8 cellular contexts compared by ENCODE assay signal in the genomic region with DNA sequence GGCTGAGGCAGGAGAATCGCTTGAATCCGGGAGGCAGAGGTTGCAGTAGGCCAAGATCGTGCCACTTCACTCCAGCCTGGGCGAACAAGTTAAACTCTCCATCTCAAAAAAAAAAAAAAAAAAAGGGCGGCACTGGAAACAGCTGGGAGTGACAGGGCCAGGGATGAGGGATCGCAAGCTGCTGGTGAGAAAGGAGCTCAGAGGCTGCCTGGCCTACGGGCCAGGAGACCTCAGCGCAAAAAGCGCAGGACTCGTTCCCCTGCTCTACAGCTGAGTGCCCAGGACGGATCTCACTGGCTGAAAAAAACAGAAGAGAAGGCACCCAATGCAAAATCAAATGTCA. TPM values are rescaled to one million over a fixed set of nuclear protein-coding genes. Genes with fewer than 3 reads are reported as not detected.
DNase-seq lines count a peak whose midpoint lies in the region; ATAC-seq and TF ChIP-seq lines count a peak whose summit lies in the region.

No MANE protein-coding gene starts in this region.

- DNase-seq in NCI-H526 (lab: John Stamatoyannopoulos, UW) (peak; percentile 10 to 42), NCI-H526 treated with DMSO at 0.1 percent for 48 hours (lab: John Stamatoyannopoulos, UW) (no peak), WTC11 (ENCODE audit: low spot score) (no peak), NK-92 (lab: John Stamatoyannopoulos, UW; ENCODE audit: unreplicated experiment) (no peak)

- CTCF ChIA-PET in WTC11 (lab: Charles Lee) = interaction anchor here (0.7 to 1.6 kb wide), 8 partner anchors 30 to 1928 kb away, joined by 3 to 8 read pairs (median 6); no protein-coding TSS in a partner anchor

- WGBS in gastroesophageal sphincter (ENCODE audit: low coverage in 1 of 2), 2 donors = 3% methylated on average over 6 to 11 of the region's 11 CpGs

- H3K4me3 ChIP-seq in gastroesophageal sphincter (peak overlapping the region; percentile 90 to 93), neutrophil (ENCODE audit: low read depth in 1 of 2, low read length in 1 of 2) (peak overlapping the region; percentile 94 to 96)

- H3K27me3 ChIP-seq in gastroesophageal sphincter = no peaks in the 10 kb centered on the region
- no peaks in the 10 kb centered on the region for H3K27me3 ChIP-seq in neutrophil

- H3K36me3 ChIP-seq in gastroesophageal sphincter (peaks cover 0 to 2% of the 10 kb centered on the region in 2 donors), neutrophil (peaks cover 16% of the 10 kb centered on the region)

- no peak for TF ChIP-seq EP300 in gastroesophageal sphincter (IDR thresholded peaks at IDR 0.05)

- H3K9me3 ChIP-seq in gastroesophageal sphincter (no peaks in the 10 kb centered on the region), neutrophil (no peaks in the 10 kb centered on the region)

- ATAC-seq in HG03432 (IDR thresholded peaks at IDR 0.05; ENCODE audit: unreplicated experiment) (peak; percentile 8), WTC11 (peak; percentile 14), gastroesophageal sphincter (peak; percentile 19), HG03469 (IDR thresholded peaks at IDR 0.05; ENCODE audit: unreplicated experiment) (no peak)

- H3K4me1 Mint-ChIP-seq in WTC11 = peaks cover 48% of the 10 kb centered on the region

- H3K4me1 ChIP-seq in gastroesophageal sphincter = peaks cover 0 to 67% (median 13%) of the 10 kb centered on the region in 3 donors
- H3K4me1 ChIP-seq in neutrophil (ENCODE audit: control insufficient read depth in 1 of 2, insufficient read depth in 1 of 2, low read depth in 1 of 2, low read length in 1 of 2) = peaks cover 85 to 90% of the 10 kb centered on the region in 2 experiments

- H3K27ac Mint-ChIP-seq in WTC11 = peak overlapping the region; percentile 84

- H3K27me3 Mint-ChIP-seq in WTC11 (ENCODE audit: low read depth) = no peaks in the 10 kb centered on the region

- H3K4me3 Mint-ChIP-seq in WTC11 = peak overlapping the region; percentile 92

- TF ChIP-seq CTCF in WTC11 (IDR thresholded peaks at IDR 0.05) (no peak), gastroesophageal sphincter (IDR thresholded peaks at IDR 0.05) (no peak), neutrophil (IDR thresholded peaks at IDR 0.05) (no peak)

- H3K36me3 Mint-ChIP-seq in WTC11 = peaks cover 2% of the 10 kb centered on the region

- peak overlapping the region; percentile 60 to 94 (median 92) for H3K27ac ChIP-seq in gastroesophageal sphincter
- peak overlapping the region; percentile 93 for H3K27ac ChIP-seq in neutrophil

- TF ChIP-seq POLR2A in gastroesophageal sphincter (IDR thresholded peaks at IDR 0.05) = no peak

- POLR2A ChIA-PET in WTC11 (lab: Charles Lee) = interaction anchor here (0.7 to 1.1 kb wide), 4 partner anchors 30 to 155 kb away, joined by 3 to 5 read pairs (median 4); no protein-coding TSS in a partner anchor

- no peaks in the 10 kb centered on the region for H3K9me3 Mint-ChIP-seq in WTC11

TF ChIP-seq in WTC11, 78 proteins besides CTCF, POLR2A, EP300 and RAD21:
- no peak for TF ChIP-seq JUN (CRISPR knock-in tag; IDR thresholded peaks at IDR 0.05)
- TF ChIP-seq, protein P1, sequence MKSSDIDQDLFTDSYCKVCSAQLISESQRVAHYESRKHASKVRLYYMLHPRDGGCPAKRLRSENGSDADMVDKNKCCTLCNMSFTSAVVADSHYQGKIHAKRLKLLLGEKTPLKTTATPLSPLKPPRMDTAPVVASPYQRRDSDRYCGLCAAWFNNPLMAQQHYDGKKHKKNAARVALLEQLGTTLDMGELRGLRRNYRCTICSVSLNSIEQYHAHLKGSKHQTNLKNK (CRISPR knock-in tag; IDR thresholded peaks at IDR 0.05) = no peak
- TF ChIP-seq, protein P2, sequence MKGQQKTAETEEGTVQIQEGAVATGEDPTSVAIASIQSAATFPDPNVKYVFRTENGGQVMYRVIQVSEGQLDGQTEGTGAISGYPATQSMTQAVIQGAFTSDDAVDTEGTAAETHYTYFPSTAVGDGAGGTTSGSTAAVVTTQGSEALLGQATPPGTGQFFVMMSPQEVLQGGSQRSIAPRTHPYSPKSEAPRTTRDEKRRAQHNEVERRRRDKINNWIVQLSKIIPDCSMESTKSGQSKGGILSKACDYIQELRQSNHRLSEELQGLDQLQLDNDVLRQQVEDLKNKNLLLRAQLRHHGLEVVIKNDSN (CRISPR knock-in tag; IDR thresholded peaks at IDR 0.05) = no peak
- TF ChIP-seq PRRX2 (CRISPR knock-in tag; IDR thresholded peaks at IDR 0.05) = no peak
- TF ChIP-seq GABPB1 (CRISPR knock-in tag; IDR thresholded peaks at IDR 0.05) = no peak
- no peak for TF ChIP-seq EMX1 (CRISPR knock-in tag; IDR thresholded peaks at IDR 0.05)
- no peak for TF ChIP-seq ATF1 (CRISPR knock-in tag; IDR thresholded peaks at IDR 0.05)
- TF ChIP-seq, protein P3, sequence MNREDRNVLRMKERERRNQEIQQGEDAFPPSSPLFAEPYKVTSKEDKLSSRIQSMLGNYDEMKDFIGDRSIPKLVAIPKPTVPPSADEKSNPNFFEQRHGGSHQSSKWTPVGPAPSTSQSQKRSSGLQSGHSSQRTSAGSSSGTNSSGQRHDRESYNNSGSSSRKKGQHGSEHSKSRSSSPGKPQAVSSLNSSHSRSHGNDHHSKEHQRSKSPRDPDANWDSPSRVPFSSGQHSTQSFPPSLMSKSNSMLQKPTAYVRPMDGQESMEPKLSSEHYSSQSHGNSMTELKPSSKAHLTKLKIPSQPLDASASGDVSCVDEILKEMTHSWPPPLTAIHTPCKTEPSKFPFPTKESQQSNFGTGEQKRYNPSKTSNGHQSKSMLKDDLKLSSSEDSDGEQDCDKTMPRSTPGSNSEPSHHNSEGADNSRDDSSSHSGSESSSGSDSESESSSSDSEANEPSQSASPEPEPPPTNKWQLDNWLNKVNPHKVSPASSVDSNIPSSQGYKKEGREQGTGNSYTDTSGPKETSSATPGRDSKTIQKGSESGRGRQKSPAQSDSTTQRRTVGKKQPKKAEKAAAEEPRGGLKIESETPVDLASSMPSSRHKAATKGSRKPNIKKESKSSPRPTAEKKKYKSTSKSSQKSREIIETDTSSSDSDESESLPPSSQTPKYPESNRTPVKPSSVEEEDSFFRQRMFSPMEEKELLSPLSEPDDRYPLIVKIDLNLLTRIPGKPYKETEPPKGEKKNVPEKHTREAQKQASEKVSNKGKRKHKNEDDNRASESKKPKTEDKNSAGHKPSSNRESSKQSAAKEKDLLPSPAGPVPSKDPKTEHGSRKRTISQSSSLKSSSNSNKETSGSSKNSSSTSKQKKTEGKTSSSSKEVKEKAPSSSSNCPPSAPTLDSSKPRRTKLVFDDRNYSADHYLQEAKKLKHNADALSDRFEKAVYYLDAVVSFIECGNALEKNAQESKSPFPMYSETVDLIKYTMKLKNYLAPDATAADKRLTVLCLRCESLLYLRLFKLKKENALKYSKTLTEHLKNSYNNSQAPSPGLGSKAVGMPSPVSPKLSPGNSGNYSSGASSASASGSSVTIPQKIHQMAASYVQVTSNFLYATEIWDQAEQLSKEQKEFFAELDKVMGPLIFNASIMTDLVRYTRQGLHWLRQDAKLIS (CRISPR knock-in tag; IDR thresholded peaks at IDR 0.05; ENCODE audit: borderline replicate concordance) = no peak
- TF ChIP-seq ETV6 (CRISPR knock-in tag; IDR thresholded peaks at IDR 0.05) = no peak
- no peak for TF ChIP-seq SMAD3 (CRISPR knock-in tag; IDR thresholded peaks at IDR 0.05; ENCODE audit: borderline replicate concordance)
- TF ChIP-seq IRF2 (CRISPR knock-in tag; IDR thresholded peaks at IDR 0.05; ENCODE audit: borderline replicate concordance, low read depth) = no peak
- TF ChIP-seq NR1H2 (CRISPR knock-in tag; IDR thresholded peaks at IDR 0.05) = no peak
- TF ChIP-seq TP53 (CRISPR knock-in tag; IDR thresholded peaks at IDR 0.05) = no peak
- no peak for TF ChIP-seq ZNF263 (CRISPR knock-in tag; IDR thresholded peaks at IDR 0.05; ENCODE audit: low read depth)
- no peak for TF ChIP-seq GRHL2 (CRISPR knock-in tag; IDR thresholded peaks at IDR 0.05; ENCODE audit: insufficient replicate concordance, severe bottlenecking)

RNA-seq across cellular contexts. Expression of a gene that starts 0.7 kb away (rescaled TPM):
- total RNA-seq in WTC11 (2021) = 98.6 to 131 TPM (median 106 TPM) in 3 replicates
- 10 to 100 TPM; 15.9 to 32.9 (median 28.8) TPM for total RNA-seq in gastroesophageal sphincter

Comparison
In these comparisons a context has a peak if more than half of its experiments do, and no peak if none do; other contexts are left out.
1. DNase-seq: peak in NCI-H526 (2 of 2); none in NCI-H526 treated with DMSO at 0.1 percent for 48 hours (single experiment), WTC11 (single experiment) and NK-92 (single experiment).